ENCODE assay signal across 8 cellular contexts in the genomic region with DNA sequence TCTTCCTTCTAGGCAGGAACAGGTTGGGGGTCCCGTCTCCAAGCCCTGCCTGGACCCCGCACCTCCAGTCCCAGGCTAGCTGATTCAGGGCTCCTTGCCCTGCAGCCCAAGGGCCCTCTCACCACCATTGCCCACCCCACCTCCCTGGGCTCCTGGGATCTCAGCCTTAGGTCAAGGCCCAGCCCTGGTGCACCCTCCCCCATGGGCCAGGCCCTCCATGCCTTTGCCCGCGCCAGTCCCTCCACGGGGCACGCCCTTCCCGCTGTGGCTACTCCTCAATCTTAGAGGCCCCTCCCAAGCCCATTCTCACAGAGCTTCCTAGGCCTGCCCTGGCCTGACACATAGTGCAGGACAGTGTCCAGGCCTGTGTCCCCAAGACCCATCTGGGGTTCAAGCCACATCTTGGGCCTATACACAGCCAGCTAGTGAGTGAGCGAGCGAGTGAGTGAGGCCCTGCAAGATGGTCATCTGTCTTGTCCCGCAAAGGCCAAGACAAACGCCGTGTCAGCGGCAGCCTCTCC. TPM values are rescaled to one million over a fixed set of nuclear protein-coding genes. Genes with fewer than 3 reads are reported as not detected.
A peak's percentile ranks its signal among the peaks of the same experiment; 100 is the strongest.
DNase-seq lines count a peak whose midpoint lies in the region; ATAC-seq lines count a peak whose summit lies in the region.
"Had no signal": no experiment of that assay in that cellular context is flagged by ENCODE, and none has a peak within 500 bp of the region (broad histone marks: within the 10 kb centered on the region; RNA-seq: fewer than 3 reads in every experiment).

No MANE protein-coding gene starts in this region.

- H3K4me3 Mint-ChIP-seq in T-helper 17 cell, result peak overlapping the region; percentile 91
- peak overlapping the region; percentile 62 for H3K4me3 Mint-ChIP-seq in stimulated activated effector memory CD8-positive, alpha-beta T cell treated with anti-CD3 and anti-CD28 coated beads, Interleukin-12 subunit alpha, Interleukin-12 subunit beta, amount 100 ng/mL, for 72 hours

- no peaks in the 10 kb centered on the region for H3K9me3 ChIP-seq in T-helper 17 cell (ENCODE audit: control insufficient read depth, low read length, poor library complexity, severe bottlenecking)
- H3K9me3 ChIP-seq: adrenal gland had no signal

- no peaks in the 10 kb centered on the region for H3K9me3 Mint-ChIP-seq in stimulated activated effector memory CD8-positive, alpha-beta T cell treated with anti-CD3 and anti-CD28 coated beads, Interleukin-12 subunit alpha, Interleukin-12 subunit beta, amount 100 ng/mL, for 72 hours

- ATAC-seq in HG03442 (IDR thresholded peaks at IDR 0.05; ENCODE audit: unreplicated experiment), result peak; percentile 21
- peak; percentile 14 for ATAC-seq in T-helper 17 cell
- ATAC-seq in left colon, result peak; percentile 26
- ATAC-seq in stimulated activated effector memory CD8-positive, alpha-beta T cell treated with anti-CD3 and anti-CD28 coated beads, Interleukin-12 subunit alpha, Interleukin-12 subunit beta, amount 100 ng/mL, for 72 hours, result peak; percentile 11
- no peak for ATAC-seq in GM21737 (IDR thresholded peaks at IDR 0.05; ENCODE audit: unreplicated experiment)
- no peak for ATAC-seq in HG03439 (IDR thresholded peaks at IDR 0.05; ENCODE audit: unreplicated experiment)

- DNase-seq in T-helper 17 cell (no peak), left colon (no peak), NCI-H82 (lab: John Stamatoyannopoulos, UW) (no peak)
- no peak for DNase-seq in stimulated activated effector memory CD8-positive, alpha-beta T cell treated with anti-CD3 and anti-CD28 coated beads, Interleukin-12 subunit alpha, Interleukin-12 subunit beta, amount 100 ng/mL, for 72 hours (ENCODE audit: low spot score in 2 of 2)

- intact Hi-C loops in left colon (cut with DNase I, micrococcal nuclease), result loop anchor here (5.0 kb wide), 2 partner anchors 177 to 182 kb away; no protein-coding TSS in a partner anchor

- H3K36me3 Mint-ChIP-seq in T-helper 17 cell (ENCODE audit: low read depth), result peaks cover 3% of the 10 kb centered on the region
- no peaks in the 10 kb centered on the region for H3K36me3 Mint-ChIP-seq in stimulated activated effector memory CD8-positive, alpha-beta T cell treated with anti-CD3 and anti-CD28 coated beads, Interleukin-12 subunit alpha, Interleukin-12 subunit beta, amount 100 ng/mL, for 72 hours

- peak overlapping the region; percentile 16 for H3K27ac Mint-ChIP-seq in T-helper 17 cell
- no peak overlapping the region for H3K27ac Mint-ChIP-seq in stimulated activated effector memory CD8-positive, alpha-beta T cell treated with anti-CD3 and anti-CD28 coated beads, Interleukin-12 subunit alpha, Interleukin-12 subunit beta, amount 100 ng/mL, for 72 hours

- peaks cover 2% of the 10 kb centered on the region for H3K4me1 Mint-ChIP-seq in T-helper 17 cell
- H3K4me1 Mint-ChIP-seq in stimulated activated effector memory CD8-positive, alpha-beta T cell treated with anti-CD3 and anti-CD28 coated beads, Interleukin-12 subunit alpha, Interleukin-12 subunit beta, amount 100 ng/mL, for 72 hours, result peaks cover 6% of the 10 kb centered on the region

- peaks cover 9% of the 10 kb centered on the region for H3K27me3 Mint-ChIP-seq in T-helper 17 cell

RNA-seq across cellular contexts. Expression of a gene that starts 6.9 kb away (rescaled TPM):
- total RNA-seq in T-helper 17 cell (100 to 1,000 TPM in 1 of 2 donors, 1 to 10 TPM in 1; 3.5 to 113 TPM), left colon (under 1 TPM in 1 of 2 donors, not detected in 1; 0.40 TPM)

RNA-seq across cellular contexts. Expression of a gene that starts 15.9 kb away (rescaled TPM):
- total RNA-seq in T-helper 17 cell (10 to 100 TPM in 1 of 2 donors, 1 to 10 TPM in 1; 2.8 to 54.7 TPM), left colon (1 to 10 TPM; 4.4 to 4.6 TPM)

RNA-seq across cellular contexts. Expression of a gene that starts 30.4 kb away (rescaled TPM):
- total RNA-seq in T-helper 17 cell (not detected), left colon (1 to 10 TPM; 1.6 to 1.9 TPM)

Comparison
In these comparisons a context has a peak if more than half of its experiments do, and no peak if none do; other contexts are left out.
1. ATAC-seq: peak in HG03442 (single experiment), T-helper 17 cell (single experiment), left colon (single experiment) and stimulated activated effector memory CD8-positive, alpha-beta T cell treated with anti-CD3 and anti-CD28 coated beads, Interleukin-12 subunit alpha, Interleukin-12 subunit beta, amount 100 ng/mL, for 72 hours (single experiment); none in GM21737 (single experiment) and HG03439 (single experiment).